In the genomic region with DNA sequence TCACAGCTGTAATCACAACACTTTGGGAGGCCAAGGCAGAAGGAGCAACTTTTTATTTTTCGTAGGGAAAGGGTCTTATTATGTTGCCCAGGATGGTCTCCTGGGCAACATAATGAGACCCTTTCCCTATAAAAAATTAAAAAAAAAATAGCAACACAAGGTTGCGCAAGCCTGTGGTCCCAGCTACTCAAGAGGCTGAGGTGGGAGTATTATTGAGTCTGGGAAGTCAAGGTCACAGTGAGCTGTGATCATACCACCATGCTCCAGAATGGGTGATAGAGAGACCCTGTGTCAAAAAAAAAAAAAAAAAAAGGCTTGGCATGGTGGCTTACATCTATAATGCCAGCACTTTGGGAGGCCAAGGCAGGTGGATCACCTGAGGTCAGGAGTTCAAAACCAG, we compare ENCODE assay signal across 24 cellular contexts.
"Had no signal": no experiment of that assay in that cellular context is flagged by ENCODE, and none has a peak within 500 bp of the region (broad histone marks: within the 10 kb centered on the region; RNA-seq: fewer than 3 reads in every experiment).

No MANE protein-coding gene starts in this region.

- DNase-seq: colonic mucosa; cortex of kidney; effector CD8-positive, alpha-beta T cell; effector memory CD8-positive, alpha-beta T cell; endodermal cell; esophagus squamous epithelium; foreskin fibroblast; foreskin melanocyte; gastrocnemius medialis; glutamatergic neuron; heart right ventricle; hippocampal formation; left cardiac atrium; left lung; left ventricle myocardium superior; lower lobe of right lung; mesenchymal stem cell; midbrain; naive thymus-derived CD4-positive, alpha-beta T cell had no signal

- H3K27me3 ChIP-seq: colonic mucosa, esophagus squamous epithelium, gastrocnemius medialis, heart right ventricle, left lung had no signal

- ATAC-seq: effector memory CD8-positive, alpha-beta T cell; esophagus mucosa; gastrocnemius medialis; heart right ventricle; left cardiac atrium; left lung; left ventricle myocardium superior; lower lobe of right lung; naive thymus-derived CD4-positive, alpha-beta T cell had no signal

- FAIRE-seq: endometrium, islet of Langerhans, keratinocyte had no signal

- H3K9me3 ChIP-seq: colonic mucosa had no signal

- H3K27ac ChIP-seq: colonic mucosa, epithelial cell of prostate, esophagus squamous epithelium, gastrocnemius medialis, heart right ventricle, left lung, lower lobe of right lung had no signal

- H3K4me1 ChIP-seq: colonic mucosa, esophagus squamous epithelium, gastrocnemius medialis, heart right ventricle, left lung, lower lobe of right lung had no signal

- H3K4me3 ChIP-seq: colonic mucosa, esophagus squamous epithelium, gastrocnemius medialis, heart right ventricle, left lung, lower lobe of right lung had no signal

- H3K36me3 ChIP-seq: colonic mucosa, esophagus squamous epithelium, gastrocnemius medialis, heart right ventricle, left lung, lower lobe of right lung had no signal
